Comparison of ENCODE assay signal across 11 cellular contexts in genomic region chr11:1782831-1783724, GRCh38. TPM values are rescaled to one million over a fixed set of nuclear protein-coding genes. Genes with fewer than 3 reads are reported as not detected.
DNase-seq lines count a peak whose midpoint lies in the region; ATAC-seq and TF ChIP-seq lines count a peak whose summit lies in the region.
"Had no signal": no experiment of that assay in that cellular context is flagged by ENCODE, and none has a peak within 500 bp of the region (broad histone marks: within the 10 kb centered on the region; RNA-seq: fewer than 3 reads in every experiment).

No MANE protein-coding gene starts in this region.

- H3K4me3 ChIP-seq in right cardiac atrium (ENCODE audit: low read length) (no peak overlapping the region), SJSA1 (no peak overlapping the region), upper lobe of right lung (no peak overlapping the region)

- H3K27ac Mint-ChIP-seq in glutamatergic neuron (ENCODE audit: unreplicated experiment): peak overlapping the region; percentile 0
- H3K27ac Mint-ChIP-seq: activated T-helper 2 cell treated with anti-CD3 and anti-CD28 coated beads, Interferon-gamma antibody, Interleukin-2, Interleukin-4, amounts not matched to agents 10 μg/mL and 5 μg/mL and 100 μg/mL, durations not matched to agents 14 hours and 24 hours and 36 hours; stimulated activated naive B cell treated with anti-CD40 and anti-IgM and Interleukin-4, amounts not matched to agents 10 μg/mL and 1 μg/mL and 100 μg/mL, for 72 hours had no signal

- WGBS in right cardiac atrium: 78% methylated on average over 20 of the region's 20 CpGs

- peaks cover 7% of the 10 kb centered on the region for H3K27me3 Mint-ChIP-seq in glutamatergic neuron (ENCODE audit: unreplicated experiment)

- H3K4me3 Mint-ChIP-seq in glutamatergic neuron (ENCODE audit: unreplicated experiment): no peak overlapping the region
- H3K4me3 Mint-ChIP-seq: stimulated activated naive B cell treated with anti-CD40 and anti-IgM and Interleukin-4, amounts not matched to agents 10 μg/mL and 1 μg/mL and 100 μg/mL, for 72 hours had no signal

- H3K4me1 ChIP-seq in right cardiac atrium (ENCODE audit: control insufficient read depth, insufficient read depth, low read length): no peaks in the 10 kb centered on the region
- peaks cover 24% of the 10 kb centered on the region for H3K4me1 ChIP-seq in SJSA1 (replicated peaks)
- no peaks in the 10 kb centered on the region for H3K4me1 ChIP-seq in upper lobe of right lung

- no peak overlapping the region for H3K27ac ChIP-seq in right cardiac atrium (ENCODE audit: low read length)
- peak overlapping the region; percentile 12; the same call in 1 of the 2 replicates for H3K27ac ChIP-seq in SJSA1
- peak overlapping the region; percentile 83 for H3K27ac ChIP-seq in upper lobe of right lung

- intact Hi-C loops in cardiac septum (cut with DNase I): no loop called here
- intact Hi-C loops in right cardiac atrium (cut with DNase I): no loop called here
- intact Hi-C loops in upper lobe of right lung (cut with DNase I): no loop called here
- intact Hi-C loops in Right ventricle myocardium superior (cut with DNase I): no loop called here

- peaks cover 8% of the 10 kb centered on the region for H3K9me3 Mint-ChIP-seq in glutamatergic neuron (ENCODE audit: unreplicated experiment)
- H3K9me3 Mint-ChIP-seq: activated T-helper 2 cell treated with anti-CD3 and anti-CD28 coated beads, Interferon-gamma antibody, Interleukin-2, Interleukin-4, amounts not matched to agents 10 μg/mL and 5 μg/mL and 100 μg/mL, durations not matched to agents 14 hours and 24 hours and 36 hours; stimulated activated naive B cell treated with anti-CD40 and anti-IgM and Interleukin-4, amounts not matched to agents 10 μg/mL and 1 μg/mL and 100 μg/mL, for 72 hours had no signal

- H3K4me1 Mint-ChIP-seq in glutamatergic neuron (ENCODE audit: low read depth, unreplicated experiment): peaks cover 21% of the 10 kb centered on the region

- H3K27me3 ChIP-seq in right cardiac atrium (ENCODE audit: control insufficient read depth, insufficient read depth) (no peaks in the 10 kb centered on the region), SJSA1 (replicated peaks) (no peaks in the 10 kb centered on the region), upper lobe of right lung (no peaks in the 10 kb centered on the region)

- peak; percentile 50 for DNase-seq in cardiac septum (ENCODE audit: low spot score)
- no peak for DNase-seq in right cardiac atrium
- DNase-seq in SJSA1 (ENCODE audit: low read depth in 1 of 2, low spot score in 2 of 2): peak; percentile 56 to 75
- DNase-seq in glutamatergic neuron: peak; percentile 16
- no peak for DNase-seq in upper lobe of right lung
- no peak for DNase-seq in putamen (ENCODE audit: low spot score)
- DNase-seq in Right ventricle myocardium superior: no peak
- DNase-seq: NCI-H526 treated with DMSO at 0.1 percent for 48 hours; stimulated activated naive B cell treated with anti-CD40 and anti-IgM and Interleukin-4, amounts not matched to agents 10 μg/mL and 1 μg/mL and 100 μg/mL, for 72 hours had no signal

- ATAC-seq in right cardiac atrium (no peak), upper lobe of right lung (peak; percentile 57), GM21619 (IDR thresholded peaks at IDR 0.05; ENCODE audit: unreplicated experiment) (no peak), Right ventricle myocardium superior (ENCODE audit: poor library complexity) (no peak)
- ATAC-seq: stimulated activated naive B cell treated with anti-CD40 and anti-IgM and Interleukin-4, amounts not matched to agents 10 μg/mL and 1 μg/mL and 100 μg/mL, for 72 hours had no signal

- H3K36me3 ChIP-seq in SJSA1 (no peaks in the 10 kb centered on the region), upper lobe of right lung (no peaks in the 10 kb centered on the region)

- TF ChIP-seq CTCF in glutamatergic neuron (IDR thresholded peaks at IDR 0.05; ENCODE audit: partially characterized antibody, unreplicated experiment): no peak
- TF ChIP-seq CTCF in upper lobe of right lung (IDR thresholded peaks at IDR 0.05): no peak

- no peaks in the 10 kb centered on the region for H3K9me3 ChIP-seq in right cardiac atrium (ENCODE audit: control insufficient read depth, low read length)
- no peaks in the 10 kb centered on the region for H3K9me3 ChIP-seq in SJSA1 (replicated peaks)
- no peaks in the 10 kb centered on the region for H3K9me3 ChIP-seq in upper lobe of right lung

- H3K36me3 Mint-ChIP-seq in glutamatergic neuron (ENCODE audit: unreplicated experiment): no peaks in the 10 kb centered on the region
- H3K36me3 Mint-ChIP-seq: stimulated activated naive B cell treated with anti-CD40 and anti-IgM and Interleukin-4, amounts not matched to agents 10 μg/mL and 1 μg/mL and 100 μg/mL, for 72 hours had no signal

RNA-seq across cellular contexts. Expression of gene CTSD, which starts 19.4 kb away (rescaled TPM):
- total RNA-seq in cardiac septum (521 TPM), right cardiac atrium (100 to 1,000 TPM; 674 to 717 (median 700) TPM), glutamatergic neuron (ENCODE audit: unreplicated experiment) (159 TPM), upper lobe of right lung (2,038 TPM), Right ventricle myocardium superior (986 TPM)
- 748 TPM for polyA plus RNA-seq in right cardiac atrium
- 245 and 253 TPM in 2 replicates for total RNA-seq in SJSA1 (2014; rRNA removed; shearing (Covaris generic))

RNA-seq across cellular contexts. Expression of gene IFITM10, which starts 32.7 kb away (rescaled TPM):
- 2.0 TPM for total RNA-seq in cardiac septum
- total RNA-seq in right cardiac atrium: 1 to 10 TPM in 1 of 4 donors, under 1 TPM in 3; 0.48 to 1.0 (median 0.59) TPM
- polyA plus RNA-seq in right cardiac atrium: 0.25 TPM
- total RNA-seq in SJSA1 (2014; rRNA removed; shearing (Covaris generic)): 0.05 TPM in 1 of 2 replicates, not detected in the other
- 5.4 TPM for total RNA-seq in glutamatergic neuron (ENCODE audit: unreplicated experiment)
- 7.9 TPM for total RNA-seq in upper lobe of right lung
- 1.1 TPM for total RNA-seq in Right ventricle myocardium superior

RNA-seq across cellular contexts. Expression of gene SYT8, which starts 51.7 kb away (rescaled TPM):
- total RNA-seq in cardiac septum: not detected
- not detected for total RNA-seq in right cardiac atrium
- polyA plus RNA-seq in right cardiac atrium: not detected
- 0.06 TPM in 1 of 2 replicates, not detected in the other for total RNA-seq in SJSA1 (2014; rRNA removed; shearing (Covaris generic))
- total RNA-seq in glutamatergic neuron (ENCODE audit: unreplicated experiment): not detected
- total RNA-seq in upper lobe of right lung: 12.5 TPM
- not detected for total RNA-seq in Right ventricle myocardium superior
- total RNA-seq: activated T-helper 2 cell treated with anti-CD3 and anti-CD28 coated beads, Interferon-gamma antibody, Interleukin-2, Interleukin-4, amounts not matched to agents 10 μg/mL and 5 μg/mL and 100 μg/mL, durations not matched to agents 14 hours and 24 hours and 36 hours had no signal

RNA-seq across cellular contexts. Expression of gene TNNI2, which starts 55.7 kb away (rescaled TPM):
- total RNA-seq in cardiac septum (0.78 TPM), right cardiac atrium (not detected), glutamatergic neuron (ENCODE audit: unreplicated experiment) (not detected), upper lobe of right lung (6.9 TPM), Right ventricle myocardium superior (not detected)
- polyA plus RNA-seq in right cardiac atrium: not detected
- not detected in 2 replicates for total RNA-seq in SJSA1 (2014; rRNA removed; shearing (Covaris generic))

Comparison
In these comparisons a context has a peak if more than half of its experiments do, and no peak if none do; other contexts are left out.
1. DNase-seq: peak in cardiac septum (single experiment), SJSA1 (2 of 2) and glutamatergic neuron (single experiment); none in right cardiac atrium (0 of 3), upper lobe of right lung (single experiment), putamen (single experiment) and Right ventricle myocardium superior (single experiment).
2. RNA of gene SYT8, which starts 51.7 kb away (total RNA-seq): 12.5 TPM in upper lobe of right lung (single experiment); not detected in cardiac septum (single experiment), not detected in right cardiac atrium, 0.06 TPM in SJSA1, not detected in glutamatergic neuron (single experiment) and not detected in Right ventricle myocardium superior (single experiment); every median in the first group is over 10 times any median in the second.